Comparison of ENCODE assay signal across 10 cellular contexts in the genomic region with DNA sequence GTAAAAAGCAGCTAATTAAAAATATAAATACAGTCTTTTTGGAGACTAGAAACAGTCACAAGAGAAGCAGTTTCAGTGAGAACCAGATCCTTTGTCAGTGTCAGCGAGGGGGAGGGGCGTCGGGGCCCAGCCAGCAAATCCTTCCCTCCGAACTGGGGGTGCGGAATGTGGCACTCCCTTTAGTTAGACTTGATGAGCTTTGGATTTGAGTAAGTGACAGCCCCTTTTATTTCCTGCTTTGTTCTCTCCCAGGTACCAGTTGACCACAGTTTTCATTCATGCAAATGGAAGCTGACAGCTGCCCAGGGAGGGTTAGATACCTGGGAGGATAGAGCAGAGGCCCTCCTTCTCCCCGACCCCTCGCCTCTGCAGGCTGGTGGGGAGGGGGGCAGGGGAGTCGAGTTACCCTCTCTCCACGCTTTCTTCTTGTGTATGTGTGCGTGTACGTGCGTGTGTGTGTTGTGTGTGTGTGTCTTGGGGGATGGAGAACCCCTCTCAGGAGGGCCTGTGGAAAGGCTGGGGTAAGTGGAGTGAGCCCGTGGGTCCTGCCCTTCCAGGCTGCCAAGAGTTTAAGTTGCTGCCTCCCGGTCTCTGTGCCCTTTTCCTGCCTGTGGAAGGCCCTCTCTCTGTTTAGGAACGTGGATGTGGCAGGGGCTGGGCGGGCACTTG. TPM values are rescaled to one million over a fixed set of nuclear protein-coding genes. Genes with fewer than 3 reads are reported as not detected.
DNase-seq lines count a peak whose midpoint lies in the region; ATAC-seq and TF ChIP-seq lines count a peak whose summit lies in the region.
"Had no signal": no experiment of that assay in that cellular context is flagged by ENCODE, and none has a peak within 500 bp of the region (broad histone marks: within the 10 kb centered on the region; RNA-seq: fewer than 3 reads in every experiment).

No MANE protein-coding gene starts in this region.

- peaks cover 19% of the 10 kb centered on the region for H3K4me1 ChIP-seq in hepatocyte (ENCODE audit: insufficient read depth)

- peak overlapping the region; percentile 7 for H2AFZ ChIP-seq in hepatocyte

- peak overlapping the region; percentile 62 for H3K4me2 ChIP-seq in hepatocyte

- ATAC-seq in GM21576 (IDR thresholded peaks at IDR 0.05; ENCODE audit: unreplicated experiment) = no peak

- no peaks in the 10 kb centered on the region for H3K9me2 ChIP-seq in hepatocyte (replicated peaks; ENCODE audit: insufficient read depth)

- H3K4me3 ChIP-seq in hepatocyte (no peak overlapping the region), skin epidermis (no peak overlapping the region)
- H3K4me3 ChIP-seq: mucosa of descending colon had no signal

- no peaks in the 10 kb centered on the region for H4K20me1 ChIP-seq in hepatocyte (ENCODE audit: insufficient read depth, poor library complexity, severe bottlenecking)

- H3K36me3 ChIP-seq in hepatocyte (replicated peaks; ENCODE audit: insufficient read depth, low read depth) = no peaks in the 10 kb centered on the region

- WGBS in hepatocyte (ENCODE audit: low lambda C conversion rate, missing lambda C conversion rate) = 35% methylated on average over 15 of the region's 16 CpGs

- H3K27me3 ChIP-seq in hepatocyte = no peaks in the 10 kb centered on the region

- no peak for TF ChIP-seq CTCF in hepatocyte (IDR thresholded peaks at IDR 0.05; ENCODE audit: poor library complexity)

- H3K9me3 ChIP-seq in hepatocyte (ENCODE audit: low read depth) = no peaks in the 10 kb centered on the region
- H3K9me3 ChIP-seq: mucosa of descending colon had no signal

- DNase-seq in NCI-H82 (lab: John Stamatoyannopoulos, UW) (peak; percentile 42), NCI-H82 treated with DMSO at 0.1 percent for 48 hours (lab: John Stamatoyannopoulos, UW; ENCODE audit: unreplicated experiment) (no peak), SW480 (ENCODE audit: low spot score) (peak; percentile 92), hepatocyte (ENCODE audit: low spot score) (peak; percentile 63)
- no peak for DNase-seq in activated CD8-positive, alpha-beta memory T cell treated with anti-CD3 and anti-CD28 coated beads, Interleukin-2, amount 50 U/mL, for 48 hours
- no peak for DNase-seq in activated CD4-positive, CD25-positive, alpha-beta regulatory T cell (lab: John Stamatoyannopoulos, UW)
- DNase-seq: KBM-7, mucosa of descending colon had no signal

- H3K79me2 ChIP-seq in hepatocyte = peaks cover 68% of the 10 kb centered on the region

- H3K27ac ChIP-seq in hepatocyte = peak overlapping the region; percentile 96
- H3K27ac ChIP-seq in skin epidermis = peak overlapping the region in 17 of 21 experiments; percentile 19 to 85 (median 65)

RNA-seq across cellular contexts. Expression of gene PTPRJ, which starts 38.3 kb away (rescaled TPM):
- 16.4 and 21.0 TPM in 2 replicates for total RNA-seq in hepatocyte
- polyA plus RNA-seq in hepatocyte = 7.5 and 9.3 TPM in 2 replicates

Comparison
In these comparisons a context has a peak if more than half of its experiments do, and no peak if none do; other contexts are left out.
1. DNase-seq: peak in NCI-H82 (single experiment), SW480 (single experiment) and hepatocyte (single experiment); none in NCI-H82 treated with DMSO at 0.1 percent for 48 hours (single experiment), activated CD8-positive, alpha-beta memory T cell treated with anti-CD3 and anti-CD28 coated beads, Interleukin-2, amount 50 U/mL, for 48 hours (single experiment) and activated CD4-positive, CD25-positive, alpha-beta regulatory T cell (0 of 4).